Comparison of ENCODE assay signal across 15 cellular contexts in genomic region chr10:43199088-43199683, GRCh38.
A peak's percentile ranks its signal among the peaks of the same experiment; 100 is the strongest.
DNase-seq lines count a peak whose midpoint lies in the region; ATAC-seq and TF ChIP-seq lines count a peak whose summit lies in the region.
"Had no signal": no experiment of that assay in that cellular context is flagged by ENCODE, and none has a peak within 500 bp of the region (broad histone marks: within the 10 kb centered on the region; RNA-seq: fewer than 3 reads in every experiment).

No MANE protein-coding gene starts in this region.

- H3K4me1 ChIP-seq in endodermal cell (ENCODE audit: control insufficient read depth, insufficient read depth, low read length) (no peaks in the 10 kb centered on the region), uterus (no peaks in the 10 kb centered on the region), breast epithelium (no peaks in the 10 kb centered on the region), esophagus squamous epithelium (peaks cover 10 to 22% (median 13%) of the 10 kb centered on the region in 3 donors)

- H3K4me3 ChIP-seq in endodermal cell (ENCODE audit: low read length): no peak overlapping the region
- no peak overlapping the region for H3K4me3 ChIP-seq in uterus
- H3K4me3 ChIP-seq in breast epithelium: no peak overlapping the region
- no peak overlapping the region for H3K4me3 ChIP-seq in esophagus squamous epithelium

- 93 to 98% methylated on average over 6 to 16 of the region's 16 CpGs for WGBS in endodermal cell (ENCODE audit: insufficient coverage in 1 of 2, insufficient read length in 1 of 2), 2 experiments
- 82 to 86% methylated on average over 3 to 8 of the region's 16 CpGs for WGBS in esophagus squamous epithelium, 2 donors

- no peak overlapping the region for H3K27ac Mint-ChIP-seq in activated T-cell treated with anti-CD3 and anti-CD28 coated beads, Interleukin-2, amount 50 U/mL, for 24 hours
- no peak overlapping the region for H3K27ac Mint-ChIP-seq in endodermal cell

- H3K27ac ChIP-seq in endodermal cell (ENCODE audit: low read depth, low read length): no peak overlapping the region
- no peak overlapping the region for H3K27ac ChIP-seq in uterus
- H3K27ac ChIP-seq in breast epithelium: no peak overlapping the region
- H3K27ac ChIP-seq in esophagus squamous epithelium: no peak overlapping the region
- H3K27ac ChIP-seq: C4-2B had no signal

- ATAC-seq in activated T-cell treated with anti-CD3 and anti-CD28 coated beads, Interleukin-2, amount 50 U/mL, for 4 hours: no peak
- no peak for ATAC-seq in GM18868 (IDR thresholded peaks at IDR 0.05; ENCODE audit: unreplicated experiment)

- intact Hi-C loops in posterior vena cava (cut with DNase I): no loop called here
- intact Hi-C loops in uterus (cut with DNase I; ENCODE audit: low total_unique reads): no loop called here
- intact Hi-C loops in breast epithelium (cut with DNase I; ENCODE audit: low total_unique reads): no loop called here
- intact Hi-C loops in esophagus squamous epithelium (cut with DNase I): no loop called here

- no peak for TF ChIP-seq POLR2A in uterus (IDR thresholded peaks at IDR 0.05)
- TF ChIP-seq POLR2A in breast epithelium (IDR thresholded peaks at IDR 0.05): no peak
- TF ChIP-seq POLR2A in esophagus squamous epithelium (IDR thresholded peaks at IDR 0.05): no peak

- peaks cover 4% of the 10 kb centered on the region for H3K4me1 Mint-ChIP-seq in activated T-cell treated with anti-CD3 and anti-CD28 coated beads, Interleukin-2, amount 50 U/mL, for 24 hours (ENCODE audit: low read depth)
- peaks cover 3% of the 10 kb centered on the region for H3K4me1 Mint-ChIP-seq in activated T-cell treated with anti-CD3 and anti-CD28 coated beads, Interleukin-2, amount 50 U/mL, for 4 hours (ENCODE audit: low read depth)
- H3K4me1 Mint-ChIP-seq in endodermal cell: no peaks in the 10 kb centered on the region

- H3K27me3 Mint-ChIP-seq in activated T-cell treated with anti-CD3 and anti-CD28 coated beads, Interleukin-2, amount 50 U/mL, for 24 hours: no peaks in the 10 kb centered on the region
- H3K27me3 Mint-ChIP-seq in activated T-cell treated with anti-CD3 and anti-CD28 coated beads, Interleukin-2, amount 50 U/mL, for 4 hours (ENCODE audit: low read depth): no peaks in the 10 kb centered on the region
- H3K27me3 Mint-ChIP-seq in endodermal cell (ENCODE audit: insufficient read depth): no peaks in the 10 kb centered on the region

- H3K36me3 ChIP-seq in endodermal cell (ENCODE audit: control insufficient read depth, insufficient read depth, low read length) (no peaks in the 10 kb centered on the region), uterus (no peaks in the 10 kb centered on the region), breast epithelium (no peaks in the 10 kb centered on the region), esophagus squamous epithelium (no peaks in the 10 kb centered on the region)

- H3K36me3 Mint-ChIP-seq in activated T-cell treated with anti-CD3 and anti-CD28 coated beads, Interleukin-2, amount 50 U/mL, for 24 hours (ENCODE audit: low read depth): no peaks in the 10 kb centered on the region
- H3K36me3 Mint-ChIP-seq in activated T-cell treated with anti-CD3 and anti-CD28 coated beads, Interleukin-2, amount 50 U/mL, for 4 hours (ENCODE audit: insufficient read depth): peaks cover 2% of the 10 kb centered on the region
- peaks cover 37% of the 10 kb centered on the region for H3K36me3 Mint-ChIP-seq in endodermal cell (ENCODE audit: low read depth)

- no peaks in the 10 kb centered on the region for H3K9me3 Mint-ChIP-seq in activated T-cell treated with anti-CD3 and anti-CD28 coated beads, Interleukin-2, amount 50 U/mL, for 24 hours
- H3K9me3 Mint-ChIP-seq in activated T-cell treated with anti-CD3 and anti-CD28 coated beads, Interleukin-2, amount 50 U/mL, for 4 hours: no peaks in the 10 kb centered on the region
- no peaks in the 10 kb centered on the region for H3K9me3 Mint-ChIP-seq in endodermal cell

- peak; percentile 16 for DNase-seq in activated T-cell treated with anti-CD3 and anti-CD28 coated beads, Interleukin-2, amount 50 U/mL, for 24 hours
- DNase-seq in activated T-cell treated with anti-CD3 and anti-CD28 coated beads, Interleukin-2, amount 50 U/mL, for 4 hours: no peak
- DNase-seq in endodermal cell (peak; percentile 29), posterior vena cava (ENCODE audit: low spot score) (peak; percentile 61), uterus (peak; percentile 3 to 4), breast epithelium (ENCODE audit: low spot score in 2 of 2) (no peak), esophagus squamous epithelium (lab: John Stamatoyannopoulos, UW) (no peak)
- DNase-seq: DMS 273 treated with DMSO at 0.1 percent for 48 hours, GDM1, KBM-7, NCI-H1436 treated with DMSO at 0.1 percent for 48 hours, NCI-H2029 treated with DMSO at 0.1 percent for 48 hours, NCI-H774 had no signal

- H3K4me3 Mint-ChIP-seq in activated T-cell treated with anti-CD3 and anti-CD28 coated beads, Interleukin-2, amount 50 U/mL, for 24 hours: no peak overlapping the region
- H3K4me3 Mint-ChIP-seq in activated T-cell treated with anti-CD3 and anti-CD28 coated beads, Interleukin-2, amount 50 U/mL, for 4 hours: no peak overlapping the region
- H3K4me3 Mint-ChIP-seq in endodermal cell: no peak overlapping the region

- no peaks in the 10 kb centered on the region for H3K27me3 ChIP-seq in endodermal cell (ENCODE audit: control insufficient read depth, insufficient read depth, low read length, poor library complexity, severe bottlenecking)
- no peaks in the 10 kb centered on the region for H3K27me3 ChIP-seq in uterus
- H3K27me3 ChIP-seq in breast epithelium: no peaks in the 10 kb centered on the region
- no peaks in the 10 kb centered on the region for H3K27me3 ChIP-seq in esophagus squamous epithelium

- no peak overlapping the region for H3K9ac ChIP-seq in endodermal cell (ENCODE audit: extremely low read depth, low read length, poor library complexity, severe bottlenecking)

- H3K9me3 ChIP-seq in endodermal cell (ENCODE audit: control insufficient read depth, low read length) (no peaks in the 10 kb centered on the region), uterus (no peaks in the 10 kb centered on the region), breast epithelium (no peaks in the 10 kb centered on the region), esophagus squamous epithelium (no peaks in the 10 kb centered on the region)

- TF ChIP-seq CTCF in endodermal cell (conservative IDR thresholded peaks at IDR 0.05): no peak
- no peak for TF ChIP-seq CTCF in uterus (IDR thresholded peaks at IDR 0.05)
- no peak for TF ChIP-seq CTCF in breast epithelium (IDR thresholded peaks at IDR 0.05)
- no peak for TF ChIP-seq CTCF in esophagus squamous epithelium (IDR thresholded peaks at IDR 0.05)

Comparison
In these comparisons a context has a peak if more than half of its experiments do, and no peak if none do; other contexts are left out.
1. DNase-seq: peak in activated T-cell treated with anti-CD3 and anti-CD28 coated beads, Interleukin-2, amount 50 U/mL, for 24 hours (single experiment), endodermal cell (single experiment), posterior vena cava (single experiment) and uterus (2 of 2); none in activated T-cell treated with anti-CD3 and anti-CD28 coated beads, Interleukin-2, amount 50 U/mL, for 4 hours (single experiment), breast epithelium (0 of 2) and esophagus squamous epithelium (single experiment).